1 cellular context compared by ENCODE assay signal in the genomic region with DNA sequence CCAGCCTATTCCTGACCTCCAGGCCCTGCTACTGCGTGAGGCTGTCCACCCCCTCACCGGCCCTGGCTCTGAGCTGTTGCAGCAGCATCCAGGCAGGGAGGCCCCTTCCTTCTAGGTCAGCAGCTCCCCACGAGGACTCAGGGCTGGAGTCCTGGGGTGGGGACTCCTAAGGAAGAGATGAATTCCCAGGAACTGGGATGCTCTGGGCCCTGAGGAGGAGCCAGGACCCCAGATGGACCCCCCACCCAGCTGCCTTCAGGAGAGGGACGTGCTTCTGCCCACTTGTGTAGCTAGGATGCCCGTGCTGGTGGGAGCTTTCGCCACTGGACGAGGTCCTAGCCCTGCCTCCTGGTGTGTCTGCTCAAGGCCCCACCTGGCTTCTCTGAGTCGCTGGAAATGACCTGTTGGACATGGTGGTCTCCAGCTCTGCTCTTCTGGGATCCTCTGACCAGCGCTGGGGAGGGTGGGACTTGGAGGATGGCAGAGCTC.
TF ChIP-seq lines count a peak whose summit lies in the region.

No MANE protein-coding gene starts in this region.

TF ChIP-seq in IMR-90, 13 proteins besides CTCF, POLR2A, EP300 and RAD21:
- no peak for TF ChIP-seq CHD1 (IDR thresholded peaks at IDR 0.05; ENCODE audit: low read depth, low read length)
- TF ChIP-seq SMC3 (IDR thresholded peaks at IDR 0.05; ENCODE audit: low read depth, low read length), result no peak
- TF ChIP-seq, protein P1, sequence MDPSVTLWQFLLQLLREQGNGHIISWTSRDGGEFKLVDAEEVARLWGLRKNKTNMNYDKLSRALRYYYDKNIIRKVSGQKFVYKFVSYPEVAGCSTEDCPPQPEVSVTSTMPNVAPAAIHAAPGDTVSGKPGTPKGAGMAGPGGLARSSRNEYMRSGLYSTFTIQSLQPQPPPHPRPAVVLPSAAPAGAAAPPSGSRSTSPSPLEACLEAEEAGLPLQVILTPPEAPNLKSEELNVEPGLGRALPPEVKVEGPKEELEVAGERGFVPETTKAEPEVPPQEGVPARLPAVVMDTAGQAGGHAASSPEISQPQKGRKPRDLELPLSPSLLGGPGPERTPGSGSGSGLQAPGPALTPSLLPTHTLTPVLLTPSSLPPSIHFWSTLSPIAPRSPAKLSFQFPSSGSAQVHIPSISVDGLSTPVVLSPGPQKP (IDR thresholded peaks at IDR 0.05; ENCODE audit: borderline replicate concordance, low read depth, low read length), result no peak
- TF ChIP-seq, protein P2, sequence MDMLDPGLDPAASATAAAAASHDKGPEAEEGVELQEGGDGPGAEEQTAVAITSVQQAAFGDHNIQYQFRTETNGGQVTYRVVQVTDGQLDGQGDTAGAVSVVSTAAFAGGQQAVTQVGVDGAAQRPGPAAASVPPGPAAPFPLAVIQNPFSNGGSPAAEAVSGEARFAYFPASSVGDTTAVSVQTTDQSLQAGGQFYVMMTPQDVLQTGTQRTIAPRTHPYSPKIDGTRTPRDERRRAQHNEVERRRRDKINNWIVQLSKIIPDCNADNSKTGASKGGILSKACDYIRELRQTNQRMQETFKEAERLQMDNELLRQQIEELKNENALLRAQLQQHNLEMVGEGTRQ (IDR thresholded peaks at IDR 0.05; ENCODE audit: low read depth, low read length), result no peak
- TF ChIP-seq RCOR1 (IDR thresholded peaks at IDR 0.05; ENCODE audit: insufficient replicate concordance, low read length), result no peak
- no peak for TF ChIP-seq BHLHE40 (IDR thresholded peaks at IDR 0.05; ENCODE audit: low read depth, low read length)
- TF ChIP-seq NFE2L2 (IDR thresholded peaks at IDR 0.05; ENCODE audit: low read depth, low read length), result no peak
- TF ChIP-seq CEBPB (IDR thresholded peaks at IDR 0.05; ENCODE audit: low read depth, low read length), result no peak
- TF ChIP-seq RFX5 (IDR thresholded peaks at IDR 0.05; ENCODE audit: low read depth, low read length), result no peak
- no peak for TF ChIP-seq MAZ (IDR thresholded peaks at IDR 0.05; ENCODE audit: borderline replicate concordance, low read depth, low read length)
